Comparison of ENCODE assay signal across 12 cellular contexts in genomic region chr1:162349635-162350330, GRCh38. TPM values are rescaled to one million over a fixed set of nuclear protein-coding genes. Genes with fewer than 3 reads are reported as not detected.
A peak's percentile ranks its signal among the peaks of the same experiment; 100 is the strongest.
DNase-seq lines count a peak whose midpoint lies in the region; ATAC-seq and TF ChIP-seq lines count a peak whose summit lies in the region.
"Had no signal": no experiment of that assay in that cellular context is flagged by ENCODE, and none has a peak within 500 bp of the region (broad histone marks: within the 10 kb centered on the region; RNA-seq: fewer than 3 reads in every experiment).

No MANE protein-coding gene starts in this region.

- no peak for TF ChIP-seq POLR2A in breast epithelium (IDR thresholded peaks at IDR 0.05)

- H3K27me3 ChIP-seq in breast epithelium (no peaks in the 10 kb centered on the region), left ventricle myocardium inferior (ENCODE audit: low read depth) (no peaks in the 10 kb centered on the region)
- H3K27me3 ChIP-seq: BLaER1 treated with 17β-estradiol and CSF1 and Interleukin-3, amounts not matched to agents 10 nM and 100 nM; SJCRH30 had no signal

- H3K27ac Mint-ChIP-seq in MCF 10A (ENCODE audit: low read depth, unreplicated experiment) (peak overlapping the region; percentile 95), type B pancreatic cell (peak overlapping the region; percentile 82)
- H3K27ac Mint-ChIP-seq in activated CD4-positive, alpha-beta T cell treated with anti-CD3 and anti-CD28 coated beads, Interleukin-2, amount 10 ng/mL, durations not matched to agents 24 days and 14 days, result no peak overlapping the region

- DNase-seq in MCF 10A (ENCODE audit: unreplicated experiment) (peak; percentile 81), breast epithelium (ENCODE audit: low spot score in 2 of 2) (no peak), RWPE1 (ENCODE audit: low spot score) (peak; percentile 89), fibroblast of pulmonary artery (ENCODE audit: low read depth) (peak; percentile 90), type B pancreatic cell (ENCODE audit: extremely low spot score, unreplicated experiment) (no peak), left ventricle myocardium inferior (no peak)
- DNase-seq in activated CD4-positive, alpha-beta T cell treated with anti-CD3 and anti-CD28 coated beads, Interleukin-2, amount 10 ng/mL, durations not matched to agents 24 days and 14 days, result no peak
- DNase-seq: KG1, SJCRH30 had no signal

- no peak overlapping the region for H3K4me3 ChIP-seq in breast epithelium
- H3K4me3 ChIP-seq in fibroblast of pulmonary artery (replicated peaks; ENCODE audit: low read depth, low read length), result no peak overlapping the region
- no peak overlapping the region for H3K4me3 ChIP-seq in left ventricle myocardium inferior
- H3K4me3 ChIP-seq: BLaER1 treated with 17β-estradiol and CSF1 and Interleukin-3, amounts not matched to agents 10 nM and 100 nM; SJCRH30 had no signal

- no peaks in the 10 kb centered on the region for H3K9me3 Mint-ChIP-seq in MCF 10A (ENCODE audit: unreplicated experiment)
- peaks cover 5% of the 10 kb centered on the region for H3K9me3 Mint-ChIP-seq in type B pancreatic cell
- H3K9me3 Mint-ChIP-seq in activated CD4-positive, alpha-beta T cell treated with anti-CD3 and anti-CD28 coated beads, Interleukin-2, amount 10 ng/mL, durations not matched to agents 24 days and 14 days, result no peaks in the 10 kb centered on the region
- H3K9me3 Mint-ChIP-seq: neural crest cell had no signal

- H3K9me3 ChIP-seq in breast epithelium (no peaks in the 10 kb centered on the region), left ventricle myocardium inferior (replicated peaks) (no peaks in the 10 kb centered on the region)
- H3K9me3 ChIP-seq: BLaER1 treated with 17β-estradiol and CSF1 and Interleukin-3, amounts not matched to agents 10 nM and 100 nM; SJCRH30 had no signal

- H3K4me1 Mint-ChIP-seq in MCF 10A (ENCODE audit: insufficient read depth, unreplicated experiment) (peaks cover 29% of the 10 kb centered on the region), type B pancreatic cell (ENCODE audit: unreplicated experiment) (peaks cover 30% of the 10 kb centered on the region)
- H3K4me1 Mint-ChIP-seq in activated CD4-positive, alpha-beta T cell treated with anti-CD3 and anti-CD28 coated beads, Interleukin-2, amount 10 ng/mL, durations not matched to agents 24 days and 14 days, result no peaks in the 10 kb centered on the region

- no peaks in the 10 kb centered on the region for H3K36me3 ChIP-seq in breast epithelium
- no peaks in the 10 kb centered on the region for H3K36me3 ChIP-seq in left ventricle myocardium inferior
- H3K36me3 ChIP-seq: BLaER1 treated with 17β-estradiol and CSF1 and Interleukin-3, amounts not matched to agents 10 nM and 100 nM; SJCRH30 had no signal

- H3K4me1 ChIP-seq in breast epithelium (no peaks in the 10 kb centered on the region), left ventricle myocardium inferior (peaks cover 6% of the 10 kb centered on the region)
- H3K4me1 ChIP-seq: SJCRH30 had no signal

- TF ChIP-seq CTCF in MCF 10A (IDR thresholded peaks at IDR 0.05; ENCODE audit: unreplicated experiment), result no peak
- no peak for TF ChIP-seq CTCF in breast epithelium (IDR thresholded peaks at IDR 0.05)
- no peak for TF ChIP-seq CTCF in RWPE1 (conservative IDR thresholded peaks at IDR 0.05; ENCODE audit: low read depth)
- TF ChIP-seq CTCF in fibroblast of pulmonary artery (IDR thresholded peaks at IDR 0.05; ENCODE audit: low read length, missing control alignments), result no peak
- TF ChIP-seq CTCF in type B pancreatic cell (conservative IDR thresholded peaks at IDR 0.05), result no peak
- no peak for TF ChIP-seq CTCF in left ventricle myocardium inferior (IDR thresholded peaks at IDR 0.05; ENCODE audit: borderline replicate concordance)

- H3K4me3 Mint-ChIP-seq in MCF 10A (ENCODE audit: unreplicated experiment), result peak overlapping the region; percentile 26
- no peak overlapping the region for H3K4me3 Mint-ChIP-seq in type B pancreatic cell
- no peak overlapping the region for H3K4me3 Mint-ChIP-seq in activated CD4-positive, alpha-beta T cell treated with anti-CD3 and anti-CD28 coated beads, Interleukin-2, amount 10 ng/mL, durations not matched to agents 24 days and 14 days
- H3K4me3 Mint-ChIP-seq: neural crest cell had no signal

- no peak for ATAC-seq in GM19455 (IDR thresholded peaks at IDR 0.05; ENCODE audit: unreplicated experiment)

- POLR2A ChIA-PET in MCF 10A (lab: Yijun Ruan, JAX) (interaction anchor here (0.6 to 1.9 kb wide), 8 partner anchors 14 to 250 kb away, joined by 3 to 17 read pairs (median 3); partner anchors contain the start of gene C1orf226), RWPE1 (lab: Yijun Ruan, JAX; ENCODE audit: low non-redundant PET) (interaction anchor here (0.7 kb wide), 1 partner anchor 11 kb away, joined by 3 read pairs; no protein-coding TSS in a partner anchor)

- H3K27me3 Mint-ChIP-seq in MCF 10A (ENCODE audit: insufficient read depth, unreplicated experiment) (no peaks in the 10 kb centered on the region), type B pancreatic cell (no peaks in the 10 kb centered on the region)
- H3K27me3 Mint-ChIP-seq in activated CD4-positive, alpha-beta T cell treated with anti-CD3 and anti-CD28 coated beads, Interleukin-2, amount 10 ng/mL, durations not matched to agents 24 days and 14 days, result peaks cover 7% of the 10 kb centered on the region

- no peak overlapping the region for H3K27ac ChIP-seq in breast epithelium
- peak overlapping the region; percentile 86 for H3K27ac ChIP-seq in RWPE1
- H3K27ac ChIP-seq in left ventricle myocardium inferior (replicated peaks), result no peak overlapping the region
- H3K27ac ChIP-seq: BLaER1 treated with 17β-estradiol and CSF1 and Interleukin-3, amounts not matched to agents 10 nM and 100 nM; SJCRH30 had no signal

- intact Hi-C loops in MCF 10A (cut with micrococcal nuclease) (no loop called here), breast epithelium (cut with DNase I; ENCODE audit: low total_unique reads) (no loop called here), left ventricle myocardium inferior (cut with micrococcal nuclease) (no loop called here)
- intact Hi-C loops in activated CD4-positive, alpha-beta T cell treated with anti-CD3 and anti-CD28 coated beads, Interleukin-2, amount 10 ng/mL, durations not matched to agents 24 days and 14 days (cut with micrococcal nuclease), result no loop called here

- CTCF ChIA-PET in MCF 10A (lab: Yijun Ruan, JAX) (interaction anchor here (0.6 to 1.7 kb wide), 9 partner anchors 9 to 557 kb away, joined by 3 to 6 read pairs (median 3); no protein-coding TSS in a partner anchor), RWPE1 (lab: Yijun Ruan, JAX) (interaction anchor here (0.6 to 1.0 kb wide), 3 partner anchors 22 to 702 kb away, joined by 3 to 5 read pairs (median 3); no protein-coding TSS in a partner anchor)

- H3K36me3 Mint-ChIP-seq in MCF 10A (ENCODE audit: insufficient read depth, unreplicated experiment), result peaks cover 5% of the 10 kb centered on the region
- H3K36me3 Mint-ChIP-seq in type B pancreatic cell, result peaks cover 17% of the 10 kb centered on the region
- H3K36me3 Mint-ChIP-seq in activated CD4-positive, alpha-beta T cell treated with anti-CD3 and anti-CD28 coated beads, Interleukin-2, amount 10 ng/mL, durations not matched to agents 24 days and 14 days (ENCODE audit: low read depth), result no peaks in the 10 kb centered on the region

- BruUV-seq in MCF 10A (replicated peaks; lab: Mats Ljungman, UMichigan), result no TSS peak

RNA-seq across cellular contexts. Expression of gene SPATA46, which starts 26.9 kb away (rescaled TPM):
- not detected in 2 replicates for total RNA-seq in MCF 10A (2022)
- not detected for total RNA-seq in breast epithelium
- total RNA-seq in type B pancreatic cell (ENCODE audit: low replicate concordance), result not detected in 2 replicates
- total RNA-seq in left ventricle myocardium inferior, result not detected
- total RNA-seq in activated CD4-positive, alpha-beta T cell treated with anti-CD3 and anti-CD28 coated beads, Interleukin-2, amount 10 ng/mL, durations not matched to agents 24 days and 14 days, result not detected in 2 replicates
- total RNA-seq: neural crest cell, SJCRH30 had no signal

RNA-seq across cellular contexts. Expression of gene C1orf226, which starts 31.7 kb away (rescaled TPM):
- total RNA-seq in MCF 10A (2022), result 3.1 and 3.3 TPM in 2 replicates
- total RNA-seq in breast epithelium, result 10 to 100 TPM in 2 of 3 donors, 1 to 10 TPM in 1; 4.2 to 21.1 (median 13.8) TPM
- 12.6 and 15.8 TPM in 2 replicates for total RNA-seq in type B pancreatic cell (ENCODE audit: low replicate concordance)
- total RNA-seq in left ventricle myocardium inferior, result 8.7 TPM
- total RNA-seq in activated CD4-positive, alpha-beta T cell treated with anti-CD3 and anti-CD28 coated beads, Interleukin-2, amount 10 ng/mL, durations not matched to agents 24 days and 14 days, result 0.07 TPM in 1 of 2 replicates, not detected in the other

Comparison
In these comparisons a context has a peak if more than half of its experiments do, and no peak if none do; other contexts are left out.
1. DNase-seq: peak in MCF 10A (single experiment), RWPE1 (single experiment) and fibroblast of pulmonary artery (single experiment); none in breast epithelium (0 of 2), type B pancreatic cell (single experiment), left ventricle myocardium inferior (single experiment) and activated CD4-positive, alpha-beta T cell treated with anti-CD3 and anti-CD28 coated beads, Interleukin-2, amount 10 ng/mL, durations not matched to agents 24 days and 14 days (single experiment).